In the genomic region with DNA sequence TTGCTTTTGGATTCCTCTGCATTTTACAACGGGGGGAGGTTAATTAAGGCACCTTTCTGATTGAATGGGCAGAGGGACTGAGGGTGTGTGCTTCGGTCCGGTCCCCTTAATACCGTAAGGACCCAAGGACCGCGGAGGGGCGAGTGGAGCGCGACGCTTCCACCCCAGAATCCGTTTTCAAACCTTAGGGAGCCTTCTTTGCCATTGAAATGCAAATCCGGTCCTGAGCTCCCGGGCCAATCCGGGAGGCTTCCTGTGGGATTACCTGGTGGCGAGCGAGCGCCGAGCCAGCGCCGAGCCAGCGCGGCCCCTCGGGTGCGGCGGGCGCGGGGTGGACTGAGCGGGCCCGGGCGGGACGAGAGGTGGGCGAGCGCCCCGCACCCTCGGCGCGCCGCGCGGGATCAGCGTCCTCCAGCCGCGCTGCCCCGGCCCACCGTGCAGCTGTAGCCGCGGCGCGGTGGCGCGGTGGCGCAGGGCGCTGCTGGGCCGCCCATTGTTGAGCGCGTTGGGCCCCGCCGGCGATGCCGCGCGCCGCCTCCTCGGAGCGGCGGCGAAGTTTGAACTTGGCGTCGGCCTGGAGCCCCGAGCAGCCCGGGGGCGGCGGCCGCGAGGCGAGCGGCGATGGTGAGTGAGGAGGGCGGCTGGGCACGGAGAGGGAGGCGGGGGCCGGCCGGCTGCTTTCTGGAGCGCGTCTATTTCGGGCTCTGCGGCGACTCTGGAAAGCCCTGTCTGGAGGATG, we compare ENCODE assay signal across 8 cellular contexts.
DNase-seq lines count a peak whose midpoint lies in the region; ATAC-seq and TF ChIP-seq lines count a peak whose summit lies in the region.

No MANE protein-coding gene starts in this region.

- POLR2A ChIA-PET in RWPE1 (lab: Yijun Ruan, JAX; ENCODE audit: low non-redundant PET), result no interaction called here

- DNase-seq in NCI-H2029 (lab: John Stamatoyannopoulos, UW) (peak; percentile 49), NCI-H2029 treated with DMSO at 0.1 percent for 48 hours (lab: John Stamatoyannopoulos, UW) (no peak), RWPE1 (ENCODE audit: low spot score) (peak; percentile 75), chondrocyte (ENCODE audit: low spot score) (no peak), left lung (peak in 1 of 2 donors; percentile 80)
- peak; percentile 2 for DNase-seq in stimulated activated CD8-positive, alpha-beta memory T cell treated with anti-CD3 and anti-CD28 coated beads, Interleukin-4, amount 100 ng/mL, for 24 hours (ENCODE audit: low read depth)

- no peaks in the 10 kb centered on the region for H3K4me1 ChIP-seq in left lung

- ATAC-seq in HG02852 (IDR thresholded peaks at IDR 0.05; ENCODE audit: unreplicated experiment) (peak; percentile 61), left lung (peak; percentile 62), GM21367 (IDR thresholded peaks at IDR 0.05; ENCODE audit: unreplicated experiment) (no peak)

- no peaks in the 10 kb centered on the region for H3K36me3 Mint-ChIP-seq in chondrocyte (ENCODE audit: low read depth)

- TF ChIP-seq CTCF in RWPE1 (conservative IDR thresholded peaks at IDR 0.05; ENCODE audit: low read depth), result no peak
- TF ChIP-seq CTCF in chondrocyte (IDR thresholded peaks at IDR 0.05), result peak; percentile 13
- no peak for TF ChIP-seq CTCF in left lung (IDR thresholded peaks at IDR 0.05)

- H3K27ac Mint-ChIP-seq in chondrocyte (ENCODE audit: unreplicated experiment), result peak overlapping the region; percentile 86

- intact Hi-C loops in left lung (cut with DNase I), result no loop called here

- H3K27ac ChIP-seq in RWPE1, result peak overlapping the region; percentile 76
- peak overlapping the region; percentile 62 to 69 for H3K27ac ChIP-seq in left lung

- peaks cover 7 to 68% of the 10 kb centered on the region in 2 donors for H3K27me3 ChIP-seq in left lung

- CTCF ChIA-PET in RWPE1 (lab: Yijun Ruan, JAX), result interaction anchor here (1.1 kb wide), 1 partner anchor 26 kb away, joined by 4 read pairs; no protein-coding TSS in a partner anchor

- H3K4me1 Mint-ChIP-seq in chondrocyte (ENCODE audit: low read depth), result peaks cover 43% of the 10 kb centered on the region

- no peaks in the 10 kb centered on the region for H3K9me3 ChIP-seq in left lung

- no peaks in the 10 kb centered on the region for H3K36me3 ChIP-seq in left lung

- H3K4me3 ChIP-seq in left lung, result peak overlapping the region; percentile 35 to 53

- no peaks in the 10 kb centered on the region for H3K27me3 Mint-ChIP-seq in chondrocyte (ENCODE audit: low read depth)

- peak overlapping the region; percentile 76 for H3K4me3 Mint-ChIP-seq in chondrocyte (ENCODE audit: unreplicated experiment)

- no peaks in the 10 kb centered on the region for H3K9me3 Mint-ChIP-seq in chondrocyte (ENCODE audit: low read depth)

Comparison
In these comparisons a context has a peak if more than half of its experiments do, and no peak if none do; other contexts are left out.
1. DNase-seq: peak in NCI-H2029 (single experiment), RWPE1 (single experiment) and stimulated activated CD8-positive, alpha-beta memory T cell treated with anti-CD3 and anti-CD28 coated beads, Interleukin-4, amount 100 ng/mL, for 24 hours (single experiment); none in NCI-H2029 treated with DMSO at 0.1 percent for 48 hours (single experiment) and chondrocyte (single experiment).